In the genomic region with DNA sequence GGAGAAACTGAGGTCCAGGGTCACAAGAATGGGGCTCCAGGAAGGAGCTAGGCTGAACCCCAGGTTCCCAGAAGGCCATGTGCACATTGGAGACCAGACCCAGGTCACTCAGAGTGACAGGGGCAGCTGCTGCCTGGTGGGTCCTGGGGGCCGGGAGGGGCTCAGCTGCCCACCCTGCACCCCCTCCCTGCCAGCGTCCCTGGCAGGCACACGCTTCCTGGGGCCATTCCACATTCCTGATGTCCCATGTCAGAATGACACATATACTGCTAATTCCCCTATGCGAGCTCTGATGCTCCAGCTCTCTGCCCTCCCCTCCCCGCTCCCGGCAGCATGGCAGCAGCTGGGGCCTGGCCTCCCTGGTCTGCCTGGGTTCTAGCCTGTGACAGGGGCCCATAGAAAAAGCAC, we compare ENCODE assay signal across 1 cellular context.
TF ChIP-seq lines count a peak whose summit lies in the region.

No MANE protein-coding gene starts in this region.

TF ChIP-seq in HepG2, 621 proteins besides CTCF, POLR2A, EP300 and RAD21 (continued from another document and continues in another):
- TF ChIP-seq, protein P1, sequence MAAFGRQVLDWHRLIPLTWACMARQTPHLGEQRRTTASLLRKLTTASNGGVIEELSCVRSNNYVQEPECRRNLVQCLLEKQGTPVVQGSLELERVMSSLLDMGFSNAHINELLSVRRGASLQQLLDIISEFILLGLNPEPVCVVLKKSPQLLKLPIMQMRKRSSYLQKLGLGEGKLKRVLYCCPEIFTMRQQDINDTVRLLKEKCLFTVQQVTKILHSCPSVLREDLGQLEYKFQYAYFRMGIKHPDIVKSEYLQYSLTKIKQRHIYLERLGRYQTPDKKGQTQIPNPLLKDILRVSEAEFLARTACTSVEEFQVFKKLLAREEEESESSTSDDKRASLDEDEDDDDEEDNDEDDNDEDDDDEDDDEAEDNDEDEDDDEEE (CRISPR knock-in tag; IDR thresholded peaks at IDR 0.05) = no peak
- TF ChIP-seq ZSCAN9 (CRISPR knock-in tag; IDR thresholded peaks at IDR 0.05; ENCODE audit: borderline replicate concordance) (no peak), TOPORS (CRISPR knock-in tag; IDR thresholded peaks at IDR 0.05) (no peak), TCF12 (IDR thresholded peaks at IDR 0.05) (no peak), TCF12 (CRISPR knock-in tag; IDR thresholded peaks at IDR 0.05) (no peak), ZNF350 (CRISPR knock-in tag; IDR thresholded peaks at IDR 0.05; ENCODE audit: borderline replicate concordance, low read depth) (no peak), ZNF569 (CRISPR knock-in tag; IDR thresholded peaks at IDR 0.05; ENCODE audit: borderline replicate concordance) (no peak), RBM39 (IDR thresholded peaks at IDR 0.05; ENCODE audit: low read depth, low read length, poor library complexity, severe bottlenecking) (no peak), ATAD3A (CRISPR knock-in tag; IDR thresholded peaks at IDR 0.05) (no peak), FOXM1 (CRISPR knock-in tag; IDR thresholded peaks at IDR 0.05) (no peak), ZSCAN25 (CRISPR knock-in tag; IDR thresholded peaks at IDR 0.05) (no peak), ZNF263 (CRISPR knock-in tag; IDR thresholded peaks at IDR 0.05) (no peak; the same call in 1 of the 2 replicates), ZFP36 (IDR thresholded peaks at IDR 0.05; ENCODE audit: borderline replicate concordance, low read depth, low read length, partially characterized antibody) (no peak), PITX1 (CRISPR knock-in tag; IDR thresholded peaks at IDR 0.05) (no peak), YEATS2 (CRISPR knock-in tag; IDR thresholded peaks at IDR 0.05; ENCODE audit: borderline replicate concordance) (no peak), FOXA3 (CRISPR knock-in tag; IDR thresholded peaks at IDR 0.05) (no peak), ARHGAP35 (CRISPR knock-in tag; IDR thresholded peaks at IDR 0.05; ENCODE audit: borderline replicate concordance) (no peak), NR2F1 (CRISPR knock-in tag; IDR thresholded peaks at IDR 0.05) (no peak), ZC3H13 (CRISPR knock-in tag; IDR thresholded peaks at IDR 0.05) (peak; percentile 58; the same call in 1 of the 2 replicates), ZBTB20 (CRISPR knock-in tag; IDR thresholded peaks at IDR 0.05; ENCODE audit: borderline replicate concordance, low read depth) (no peak), ZNF788 (CRISPR knock-in tag; IDR thresholded peaks at IDR 0.05; ENCODE audit: borderline replicate concordance) (no peak), PRMT3 (CRISPR knock-in tag; IDR thresholded peaks at IDR 0.05; ENCODE audit: borderline replicate concordance, low read depth) (no peak), CAMTA2 (CRISPR knock-in tag; IDR thresholded peaks at IDR 0.05; ENCODE audit: borderline replicate concordance) (no peak), GATA4 (IDR thresholded peaks at IDR 0.05; ENCODE audit: borderline replicate concordance, low read depth) (no peak), ZBTB3 (CRISPR knock-in tag; IDR thresholded peaks at IDR 0.05; ENCODE audit: borderline replicate concordance, low read depth) (no peak), PHB2 (IDR thresholded peaks at IDR 0.05; ENCODE audit: partially characterized antibody) (no peak), GZF1 (CRISPR knock-in tag; IDR thresholded peaks at IDR 0.05) (no peak), PRPF4 (IDR thresholded peaks at IDR 0.05; ENCODE audit: low read depth, low read length, poor library complexity, severe bottlenecking) (no peak), TAF15 (IDR thresholded peaks at IDR 0.05; ENCODE audit: low read depth, low read length, poor library complexity, severe bottlenecking) (no peak), HOXA3 (CRISPR knock-in tag; IDR thresholded peaks at IDR 0.05) (no peak), MAFG (CRISPR knock-in tag; IDR thresholded peaks at IDR 0.05) (no peak), ATF1 (CRISPR knock-in tag; IDR thresholded peaks at IDR 0.05) (no peak), MXI1 (IDR thresholded peaks at IDR 0.05; ENCODE audit: borderline replicate concordance, low read depth, low read length) (no peak), MTA1 (CRISPR knock-in tag; IDR thresholded peaks at IDR 0.05; ENCODE audit: borderline replicate concordance) (no peak), ZNF530 (CRISPR knock-in tag; IDR thresholded peaks at IDR 0.05; ENCODE audit: low read depth) (no peak), IKZF1 (IDR thresholded peaks at IDR 0.05) (no peak), JUND (CRISPR knock-in tag; IDR thresholded peaks at IDR 0.05) (no peak), ZNF264 (CRISPR knock-in tag; IDR thresholded peaks at IDR 0.05) (no peak)
- TF ChIP-seq, protein P2, sequence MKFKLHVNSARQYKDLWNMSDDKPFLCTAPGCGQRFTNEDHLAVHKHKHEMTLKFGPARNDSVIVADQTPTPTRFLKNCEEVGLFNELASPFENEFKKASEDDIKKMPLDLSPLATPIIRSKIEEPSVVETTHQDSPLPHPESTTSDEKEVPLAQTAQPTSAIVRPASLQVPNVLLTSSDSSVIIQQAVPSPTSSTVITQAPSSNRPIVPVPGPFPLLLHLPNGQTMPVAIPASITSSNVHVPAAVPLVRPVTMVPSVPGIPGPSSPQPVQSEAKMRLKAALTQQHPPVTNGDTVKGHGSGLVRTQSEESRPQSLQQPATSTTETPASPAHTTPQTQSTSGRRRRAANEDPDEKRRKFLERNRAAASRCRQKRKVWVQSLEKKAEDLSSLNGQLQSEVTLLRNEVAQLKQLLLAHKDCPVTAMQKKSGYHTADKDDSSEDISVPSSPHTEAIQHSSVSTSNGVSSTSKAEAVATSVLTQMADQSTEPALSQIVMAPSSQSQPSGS (CRISPR knock-in tag; IDR thresholded peaks at IDR 0.05) = no peak
- TF ChIP-seq, protein P3, sequence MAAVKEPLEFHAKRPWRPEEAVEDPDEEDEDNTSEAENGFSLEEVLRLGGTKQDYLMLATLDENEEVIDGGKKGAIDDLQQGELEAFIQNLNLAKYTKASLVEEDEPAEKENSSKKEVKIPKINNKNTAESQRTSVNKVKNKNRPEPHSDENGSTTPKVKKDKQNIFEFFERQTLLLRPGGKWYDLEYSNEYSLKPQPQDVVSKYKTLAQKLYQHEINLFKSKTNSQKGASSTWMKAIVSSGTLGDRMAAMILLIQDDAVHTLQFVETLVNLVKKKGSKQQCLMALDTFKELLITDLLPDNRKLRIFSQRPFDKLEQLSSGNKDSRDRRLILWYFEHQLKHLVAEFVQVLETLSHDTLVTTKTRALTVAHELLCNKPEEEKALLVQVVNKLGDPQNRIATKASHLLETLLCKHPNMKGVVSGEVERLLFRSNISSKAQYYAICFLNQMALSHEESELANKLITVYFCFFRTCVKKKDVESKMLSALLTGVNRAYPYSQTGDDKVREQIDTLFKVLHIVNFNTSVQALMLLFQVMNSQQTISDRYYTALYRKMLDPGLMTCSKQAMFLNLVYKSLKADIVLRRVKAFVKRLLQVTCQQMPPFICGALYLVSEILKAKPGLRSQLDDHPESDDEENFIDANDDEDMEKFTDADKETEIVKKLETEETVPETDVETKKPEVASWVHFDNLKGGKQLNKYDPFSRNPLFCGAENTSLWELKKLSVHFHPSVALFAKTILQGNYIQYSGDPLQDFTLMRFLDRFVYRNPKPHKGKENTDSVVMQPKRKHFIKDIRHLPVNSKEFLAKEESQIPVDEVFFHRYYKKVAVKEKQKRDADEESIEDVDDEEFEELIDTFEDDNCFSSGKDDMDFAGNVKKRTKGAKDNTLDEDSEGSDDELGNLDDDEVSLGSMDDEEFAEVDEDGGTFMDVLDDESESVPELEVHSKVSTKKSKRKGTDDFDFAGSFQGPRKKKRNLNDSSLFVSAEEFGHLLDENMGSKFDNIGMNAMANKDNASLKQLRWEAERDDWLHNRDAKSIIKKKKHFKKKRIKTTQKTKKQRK (IDR thresholded peaks at IDR 0.05; ENCODE audit: low read length) = no peak
- TF ChIP-seq, protein P4, sequence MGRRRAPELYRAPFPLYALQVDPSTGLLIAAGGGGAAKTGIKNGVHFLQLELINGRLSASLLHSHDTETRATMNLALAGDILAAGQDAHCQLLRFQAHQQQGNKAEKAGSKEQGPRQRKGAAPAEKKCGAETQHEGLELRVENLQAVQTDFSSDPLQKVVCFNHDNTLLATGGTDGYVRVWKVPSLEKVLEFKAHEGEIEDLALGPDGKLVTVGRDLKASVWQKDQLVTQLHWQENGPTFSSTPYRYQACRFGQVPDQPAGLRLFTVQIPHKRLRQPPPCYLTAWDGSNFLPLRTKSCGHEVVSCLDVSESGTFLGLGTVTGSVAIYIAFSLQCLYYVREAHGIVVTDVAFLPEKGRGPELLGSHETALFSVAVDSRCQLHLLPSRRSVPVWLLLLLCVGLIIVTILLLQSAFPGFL (CRISPR knock-in tag; IDR thresholded peaks at IDR 0.05) = no peak
- TF ChIP-seq, protein P5, sequence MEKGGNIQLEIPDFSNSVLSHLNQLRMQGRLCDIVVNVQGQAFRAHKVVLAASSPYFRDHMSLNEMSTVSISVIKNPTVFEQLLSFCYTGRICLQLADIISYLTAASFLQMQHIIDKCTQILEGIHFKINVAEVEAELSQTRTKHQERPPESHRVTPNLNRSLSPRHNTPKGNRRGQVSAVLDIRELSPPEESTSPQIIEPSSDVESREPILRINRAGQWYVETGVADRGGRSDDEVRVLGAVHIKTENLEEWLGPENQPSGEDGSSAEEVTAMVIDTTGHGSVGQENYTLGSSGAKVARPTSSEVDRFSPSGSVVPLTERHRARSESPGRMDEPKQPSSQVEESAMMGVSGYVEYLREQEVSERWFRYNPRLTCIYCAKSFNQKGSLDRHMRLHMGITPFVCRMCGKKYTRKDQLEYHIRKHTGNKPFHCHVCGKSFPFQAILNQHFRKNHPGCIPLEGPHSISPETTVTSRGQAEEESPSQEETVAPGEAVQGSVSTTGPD (CRISPR knock-in tag; IDR thresholded peaks at IDR 0.05) = no peak
- TF ChIP-seq, protein P6, sequence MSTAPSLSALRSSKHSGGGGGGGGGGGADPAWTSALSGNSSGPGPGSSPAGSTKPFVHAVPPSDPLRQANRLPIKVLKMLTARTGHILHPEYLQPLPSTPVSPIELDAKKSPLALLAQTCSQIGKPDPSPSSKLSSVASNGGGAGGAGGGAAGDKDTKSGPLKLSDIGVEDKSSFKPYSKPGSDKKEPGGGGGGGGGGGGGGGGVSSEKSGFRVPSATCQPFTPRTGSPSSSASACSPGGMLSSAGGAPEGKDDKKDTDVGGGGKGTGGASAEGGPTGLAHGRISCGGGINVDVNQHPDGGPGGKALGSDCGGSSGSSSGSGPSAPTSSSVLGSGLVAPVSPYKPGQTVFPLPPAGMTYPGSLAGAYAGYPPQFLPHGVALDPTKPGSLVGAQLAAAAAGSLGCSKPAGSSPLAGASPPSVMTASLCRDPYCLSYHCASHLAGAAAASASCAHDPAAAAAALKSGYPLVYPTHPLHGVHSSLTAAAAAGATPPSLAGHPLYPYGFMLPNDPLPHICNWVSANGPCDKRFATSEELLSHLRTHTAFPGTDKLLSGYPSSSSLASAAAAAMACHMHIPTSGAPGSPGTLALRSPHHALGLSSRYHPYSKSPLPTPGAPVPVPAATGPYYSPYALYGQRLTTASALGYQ (CRISPR knock-in tag; IDR thresholded peaks at IDR 0.05) = no peak
- TF ChIP-seq, protein P7, sequence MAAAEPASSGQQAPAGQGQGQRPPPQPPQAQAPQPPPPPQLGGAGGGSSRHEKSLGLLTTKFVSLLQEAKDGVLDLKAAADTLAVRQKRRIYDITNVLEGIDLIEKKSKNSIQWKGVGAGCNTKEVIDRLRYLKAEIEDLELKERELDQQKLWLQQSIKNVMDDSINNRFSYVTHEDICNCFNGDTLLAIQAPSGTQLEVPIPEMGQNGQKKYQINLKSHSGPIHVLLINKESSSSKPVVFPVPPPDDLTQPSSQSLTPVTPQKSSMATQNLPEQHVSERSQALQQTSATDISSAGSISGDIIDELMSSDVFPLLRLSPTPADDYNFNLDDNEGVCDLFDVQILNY (CRISPR knock-in tag; conservative IDR thresholded peaks at IDR 0.05) = no peak
- TF ChIP-seq, protein P8, sequence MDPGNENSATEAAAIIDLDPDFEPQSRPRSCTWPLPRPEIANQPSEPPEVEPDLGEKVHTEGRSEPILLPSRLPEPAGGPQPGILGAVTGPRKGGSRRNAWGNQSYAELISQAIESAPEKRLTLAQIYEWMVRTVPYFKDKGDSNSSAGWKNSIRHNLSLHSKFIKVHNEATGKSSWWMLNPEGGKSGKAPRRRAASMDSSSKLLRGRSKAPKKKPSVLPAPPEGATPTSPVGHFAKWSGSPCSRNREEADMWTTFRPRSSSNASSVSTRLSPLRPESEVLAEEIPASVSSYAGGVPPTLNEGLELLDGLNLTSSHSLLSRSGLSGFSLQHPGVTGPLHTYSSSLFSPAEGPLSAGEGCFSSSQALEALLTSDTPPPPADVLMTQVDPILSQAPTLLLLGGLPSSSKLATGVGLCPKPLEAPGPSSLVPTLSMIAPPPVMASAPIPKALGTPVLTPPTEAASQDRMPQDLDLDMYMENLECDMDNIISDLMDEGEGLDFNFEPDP (CRISPR knock-in tag; conservative IDR thresholded peaks at IDR 0.05) = no peak
- TF ChIP-seq, protein P9, sequence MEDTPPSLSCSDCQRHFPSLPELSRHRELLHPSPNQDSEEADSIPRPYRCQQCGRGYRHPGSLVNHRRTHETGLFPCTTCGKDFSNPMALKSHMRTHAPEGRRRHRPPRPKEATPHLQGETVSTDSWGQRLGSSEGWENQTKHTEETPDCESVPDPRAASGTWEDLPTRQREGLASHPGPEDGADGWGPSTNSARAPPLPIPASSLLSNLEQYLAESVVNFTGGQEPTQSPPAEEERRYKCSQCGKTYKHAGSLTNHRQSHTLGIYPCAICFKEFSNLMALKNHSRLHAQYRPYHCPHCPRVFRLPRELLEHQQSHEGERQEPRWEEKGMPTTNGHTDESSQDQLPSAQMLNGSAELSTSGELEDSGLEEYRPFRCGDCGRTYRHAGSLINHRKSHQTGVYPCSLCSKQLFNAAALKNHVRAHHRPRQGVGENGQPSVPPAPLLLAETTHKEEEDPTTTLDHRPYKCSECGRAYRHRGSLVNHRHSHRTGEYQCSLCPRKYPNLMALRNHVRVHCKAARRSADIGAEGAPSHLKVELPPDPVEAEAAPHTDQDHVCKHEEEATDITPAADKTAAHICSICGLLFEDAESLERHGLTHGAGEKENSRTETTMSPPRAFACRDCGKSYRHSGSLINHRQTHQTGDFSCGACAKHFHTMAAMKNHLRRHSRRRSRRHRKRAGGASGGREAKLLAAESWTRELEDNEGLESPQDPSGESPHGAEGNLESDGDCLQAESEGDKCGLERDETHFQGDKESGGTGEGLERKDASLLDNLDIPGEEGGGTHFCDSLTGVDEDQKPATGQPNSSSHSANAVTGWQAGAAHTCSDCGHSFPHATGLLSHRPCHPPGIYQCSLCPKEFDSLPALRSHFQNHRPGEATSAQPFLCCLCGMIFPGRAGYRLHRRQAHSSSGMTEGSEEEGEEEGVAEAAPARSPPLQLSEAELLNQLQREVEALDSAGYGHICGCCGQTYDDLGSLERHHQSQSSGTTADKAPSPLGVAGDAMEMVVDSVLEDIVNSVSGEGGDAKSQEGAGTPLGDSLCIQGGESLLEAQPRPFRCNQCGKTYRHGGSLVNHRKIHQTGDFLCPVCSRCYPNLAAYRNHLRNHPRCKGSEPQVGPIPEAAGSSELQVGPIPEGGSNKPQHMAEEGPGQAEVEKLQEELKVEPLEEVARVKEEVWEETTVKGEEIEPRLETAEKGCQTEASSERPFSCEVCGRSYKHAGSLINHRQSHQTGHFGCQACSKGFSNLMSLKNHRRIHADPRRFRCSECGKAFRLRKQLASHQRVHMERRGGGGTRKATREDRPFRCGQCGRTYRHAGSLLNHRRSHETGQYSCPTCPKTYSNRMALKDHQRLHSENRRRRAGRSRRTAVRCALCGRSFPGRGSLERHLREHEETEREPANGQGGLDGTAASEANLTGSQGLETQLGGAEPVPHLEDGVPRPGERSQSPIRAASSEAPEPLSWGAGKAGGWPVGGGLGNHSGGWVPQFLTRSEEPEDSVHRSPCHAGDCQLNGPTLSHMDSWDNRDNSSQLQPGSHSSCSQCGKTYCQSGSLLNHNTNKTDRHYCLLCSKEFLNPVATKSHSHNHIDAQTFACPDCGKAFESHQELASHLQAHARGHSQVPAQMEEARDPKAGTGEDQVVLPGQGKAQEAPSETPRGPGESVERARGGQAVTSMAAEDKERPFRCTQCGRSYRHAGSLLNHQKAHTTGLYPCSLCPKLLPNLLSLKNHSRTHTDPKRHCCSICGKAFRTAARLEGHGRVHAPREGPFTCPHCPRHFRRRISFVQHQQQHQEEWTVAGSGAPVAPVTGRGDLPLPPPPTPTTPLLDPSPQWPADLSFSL (CRISPR knock-in tag; IDR thresholded peaks at IDR 0.05) = no peak
